Comparison of ENCODE assay signal across 8 cellular contexts in genomic region chr17:44070455-44071197, GRCh38. TPM values are rescaled to one million over a fixed set of nuclear protein-coding genes. Genes with fewer than 3 reads are reported as not detected.
DNase-seq lines count a peak whose midpoint lies in the region; ATAC-seq and TF ChIP-seq lines count a peak whose summit lies in the region.

Gene G6PC3, plus strand, starts transcription at chr17:44070735. Its CDS starts 231 bp downstream, at chr17:44070966.

- TF ChIP-seq EP300 in transverse colon (IDR thresholded peaks at IDR 0.05; ENCODE audit: low read depth) = no peak

- H3K4ac ChIP-seq in trophoblast cell (ENCODE audit: low read depth, low read length) = peak within 1 kb of the TSS; percentile 19

- H3K79me2 ChIP-seq in trophoblast cell (ENCODE audit: control insufficient read depth, insufficient read depth, low read length, poor library complexity) = peaks cover 11% of the 10 kb centered on the region

- H3K4me1 ChIP-seq in adipocyte (ENCODE audit: control insufficient read depth, insufficient read depth, low read length) (peaks cover 18% of the 10 kb centered on the region), cardiac muscle cell (ENCODE audit: low read depth) (peaks cover 15% of the 10 kb centered on the region), trophoblast cell (ENCODE audit: control insufficient read depth in 1 of 2, insufficient read depth in 2 of 2, low read length in 2 of 2) (peaks cover 4 to 6% of the 10 kb centered on the region in 2 experiments), transverse colon (peaks cover 14 to 36% (median 25%) of the 10 kb centered on the region in 4 donors)

- peak; percentile 63 for ATAC-seq in HG02610 (IDR thresholded peaks at IDR 0.05; ENCODE audit: unreplicated experiment)

- H2AK5ac ChIP-seq in trophoblast cell (ENCODE audit: low read length) = peak within 1 kb of the TSS; percentile 65

- H3K9me3 ChIP-seq in adipocyte (ENCODE audit: control insufficient read depth, low read length) (no peaks in the 10 kb centered on the region), cardiac muscle cell (ENCODE audit: low read depth) (no peaks in the 10 kb centered on the region), trophoblast cell (ENCODE audit: insufficient read depth, low read depth, low read length) (no peaks in the 10 kb centered on the region), transverse colon (no peaks in the 10 kb centered on the region)

- no peak within 1 kb of the TSS for H3K23ac ChIP-seq in trophoblast cell (ENCODE audit: low read length)

- in situ Hi-C loops in transverse colon (cut with MboI; ENCODE audit: low pct_ligation_motif_present in 1 of 4, low pct_unique_long_range_greater_than_20kb in 1 of 4, low sequenced_read_pairs in 3 of 4) = loop anchor here in 1 of 4 donors (25.0 kb wide), 1 partner anchor 92 kb away; the partner anchor contains the start of gene ASB16

- H3K4me2 ChIP-seq in trophoblast cell (ENCODE audit: low read length) = peak within 1 kb of the TSS; percentile 78

- TF ChIP-seq POLR2A in transverse colon (IDR thresholded peaks at IDR 0.05) = peak; percentile 75

- H2AFZ ChIP-seq in trophoblast cell (ENCODE audit: insufficient read depth, low read length, poor library complexity) = peak within 1 kb of the TSS; percentile 46

- peak within 1 kb of the TSS; percentile 60 for H2BK120ac ChIP-seq in trophoblast cell (ENCODE audit: insufficient read depth, low read length, poor library complexity)

- intact Hi-C loops in transverse colon (cut with DNase I; ENCODE audit: low total_unique reads) = no loop called here

- H3K14ac ChIP-seq in trophoblast cell (ENCODE audit: low read length) = peak within 1 kb of the TSS; percentile 83

- H3K27ac ChIP-seq in cardiac muscle cell (peak within 1 kb of the TSS; percentile 79), trophoblast cell (ENCODE audit: low read depth, low read length) (peak within 1 kb of the TSS; percentile 91), transverse colon (peak within 1 kb of the TSS; percentile 91 to 96 (median 91))

- peaks cover 17% of the 10 kb centered on the region for H3K36me3 ChIP-seq in adipocyte (ENCODE audit: control insufficient read depth, insufficient read depth, low read length, severe bottlenecking)
- H3K36me3 ChIP-seq in cardiac muscle cell = peaks cover 4% of the 10 kb centered on the region
- peaks cover 15 to 19% of the 10 kb centered on the region in 2 experiments for H3K36me3 ChIP-seq in trophoblast cell (ENCODE audit: control insufficient read depth in 1 of 2, insufficient read depth in 2 of 2, low read length in 2 of 2)
- H3K36me3 ChIP-seq in transverse colon = no peaks in the 10 kb centered on the region

- H4K8ac ChIP-seq in trophoblast cell (ENCODE audit: low read depth, low read length) = peak within 1 kb of the TSS; percentile 97

- peak within 1 kb of the TSS; percentile 80 for H4K12ac ChIP-seq in trophoblast cell (ENCODE audit: low read depth, low read length)

- TF ChIP-seq CTCF in GM10266 (IDR thresholded peaks at IDR 0.05; ENCODE audit: control insufficient read depth, insufficient read depth, low read depth, missing control alignments) = no peak
- no peak for TF ChIP-seq CTCF in cardiac muscle cell (IDR thresholded peaks at IDR 0.05; ENCODE audit: low read depth, low read length)
- TF ChIP-seq CTCF in transverse colon (IDR thresholded peaks at IDR 0.05) = peak in 2 of 5 experiments; percentile 8 to 22

- no CpG with 5 or more reads among the region's 53 CpGs for WGBS in trophoblast cell (ENCODE audit: extremely low coverage, insufficient coverage, insufficient read length)
- 0 to 1% methylated on average over 1 to 53 of the region's 53 CpGs for whole genome bisulfite sequencing in transverse colon (ENCODE audit: low coverage in 1 of 2), 2 donors

- peaks cover 16% of the 10 kb centered on the region for H3K79me1 ChIP-seq in trophoblast cell (ENCODE audit: low read length)

- no peaks in the 10 kb centered on the region for H3K27me3 ChIP-seq in adipocyte (replicated peaks; ENCODE audit: control insufficient read depth, insufficient read depth, low read length)
- no peaks in the 10 kb centered on the region for H3K27me3 ChIP-seq in cardiac muscle cell
- H3K27me3 ChIP-seq in trophoblast cell (ENCODE audit: insufficient read depth, low read length) = no peaks in the 10 kb centered on the region
- no peaks in the 10 kb centered on the region for H3K27me3 ChIP-seq in transverse colon

- peak within 1 kb of the TSS; percentile 68 for H2BK5ac ChIP-seq in trophoblast cell (ENCODE audit: low read depth, low read length, poor library complexity)

- peak within 1 kb of the TSS; percentile 84 for H3K4me3 ChIP-seq in adipocyte (ENCODE audit: low read length)
- peak within 1 kb of the TSS; percentile 40 for H3K4me3 ChIP-seq in cardiac muscle cell
- H3K4me3 ChIP-seq in trophoblast cell (ENCODE audit: low read depth, low read length) = peak within 1 kb of the TSS; percentile 70
- peak within 1 kb of the TSS; percentile 36 to 87 (median 62) for H3K4me3 ChIP-seq in transverse colon

- peak within 1 kb of the TSS; percentile 68 for H2BK12ac ChIP-seq in trophoblast cell (ENCODE audit: low read length)

- H3K9ac ChIP-seq in adipocyte (ENCODE audit: low read length) (peak within 1 kb of the TSS; percentile 91), trophoblast cell (ENCODE audit: low read length) (peak within 1 kb of the TSS; percentile 90)

- peak within 1 kb of the TSS; percentile 94 for H4K91ac ChIP-seq in trophoblast cell (ENCODE audit: low read depth, low read length)

- H3K18ac ChIP-seq in trophoblast cell (ENCODE audit: low read length) = peak within 1 kb of the TSS; percentile 84

- peak; percentile 97 for DNase-seq in GM10266 (ENCODE audit: extremely low spot score)
- peak; percentile 95 for DNase-seq in NCI-H1105 treated with DMSO at 0.1 percent for 48 hours (lab: John Stamatoyannopoulos, UW)
- peak; percentile 96 to 98 for DNase-seq in SW 1271 (lab: John Stamatoyannopoulos, UW)
- peak; percentile 99 for DNase-seq in adipocyte (ENCODE audit: low read depth)
- peak; percentile 99 for DNase-seq in cardiac muscle cell (ENCODE audit: low read depth in 1 of 2, low spot score in 1 of 2)
- peak; percentile 97 to 99 for DNase-seq in trophoblast cell
- DNase-seq in transverse colon = peak; percentile 96

RNA-seq across cellular contexts. Expression of gene G6PC3, which starts in this region (rescaled TPM):
- total RNA-seq in cardiac muscle cell = 93.1 and 95.3 TPM in 2 replicates
- 162 and 234 TPM in 2 replicates for polyA plus RNA-seq in cardiac muscle cell
- 85.9 and 89.3 TPM in 2 replicates for polyA plus RNA-seq in trophoblast cell (2013)
- 10 to 100 TPM in 3 of 4 donors, 1 to 10 TPM in 1; 5.2 to 35.6 (median 18.5) TPM for total RNA-seq in transverse colon

Comparison
In these comparisons a context has a peak if more than half of its experiments do, and no peak if none do; other contexts are left out.
1. Peak in every context shown above with its lines: DNase-seq, ATAC-seq, H3K4me3 ChIP-seq and H3K27ac ChIP-seq.